ENCODE assay signal across 1 cellular context in genomic region chr19:55476100-55476775, GRCh38.
A peak's percentile ranks its signal among the peaks of the same experiment; 100 is the strongest.
TF ChIP-seq lines count a peak whose summit lies in the region.

ZNF628 (plus strand) TSS chr19:55476617; CDS start chr19:55479911, 3,294 bp downstream.

TF ChIP-seq in K562, 482 proteins besides CTCF, POLR2A, EP300 and RAD21 (continued from another document and continues in another):
- no peak for TF ChIP-seq SIN3B (IDR thresholded peaks at IDR 0.05; ENCODE audit: low read depth)
- TF ChIP-seq MAX (CRISPR knock-in tag; IDR thresholded peaks at IDR 0.05), result peak; percentile 99
- TF ChIP-seq RBM25 (IDR thresholded peaks at IDR 0.05; ENCODE audit: low read depth, low read length, severe bottlenecking), result peak; percentile 92
- TF ChIP-seq ZNF143 (CRISPR knock-in tag; IDR thresholded peaks at IDR 0.05), result peak; percentile 96
- TF ChIP-seq UBTF (IDR thresholded peaks at IDR 0.05; ENCODE audit: borderline replicate concordance in 1 of 2, low read depth in 2 of 2, low read length in 2 of 2), result no peak
- TF ChIP-seq SOX6 (IDR thresholded peaks at IDR 0.05), result peak; percentile 27; the same call in 1 of the 2 replicates
- TF ChIP-seq HBP1 (CRISPR knock-in tag; IDR thresholded peaks at IDR 0.05), result no peak
- TF ChIP-seq ZNF644 (tag; IDR thresholded peaks at IDR 0.05; ENCODE audit: low read depth), result 0 out of 2 replicates have a peak, but pooled peaks have one; percentile 30
- TF ChIP-seq NKRF (IDR thresholded peaks at IDR 0.05; ENCODE audit: borderline replicate concordance), result peak; percentile 76
- TF ChIP-seq FOXK2 (conservative IDR thresholded peaks at IDR 0.05 in 1 of 2, IDR thresholded peaks at IDR 0.05 in 1 of 2; ENCODE audit: low read depth in 2 of 2), result peak in 1 of 2 experiments; percentile 42; a peak in 2 of 4 replicates
- peak; percentile 83 for TF ChIP-seq NFIC (IDR thresholded peaks at IDR 0.05)
- TF ChIP-seq FOXP1 (CRISPR knock-in tag; IDR thresholded peaks at IDR 0.05), result 0 out of 2 replicates have a peak, but pooled peaks have one; percentile 50
- TF ChIP-seq BRD4 (IDR thresholded peaks at IDR 0.05), result no peak
- TF ChIP-seq E2F1 (CRISPR knock-in tag; IDR thresholded peaks at IDR 0.05), result peak; percentile 69; the same call in 1 of the 2 replicates
- 0 out of 2 replicates have a peak, but pooled peaks have one; percentile 44 for TF ChIP-seq ZNF175 (CRISPR knock-in tag; IDR thresholded peaks at IDR 0.05; ENCODE audit: low read depth)
- TF ChIP-seq PKNOX1 (IDR thresholded peaks at IDR 0.05), result peak; percentile 59
- no peak for TF ChIP-seq HES1 (IDR thresholded peaks at IDR 0.05; ENCODE audit: low read depth)
- 0 out of 2 replicates have a peak, but pooled peaks have one; percentile 24 for TF ChIP-seq MIER1 (IDR thresholded peaks at IDR 0.05; ENCODE audit: low read depth)
- TF ChIP-seq PCBP2 (IDR thresholded peaks at IDR 0.05; ENCODE audit: low read depth, low read length, poor library complexity, severe bottlenecking), result no peak
- TF ChIP-seq RFX7 (CRISPR knock-in tag; IDR thresholded peaks at IDR 0.05), result 0 out of 2 replicates have a peak, but pooled peaks have one; percentile 18
- TF ChIP-seq RREB1 (CRISPR knock-in tag; IDR thresholded peaks at IDR 0.05), result no peak
- TF ChIP-seq ZNF3 (CRISPR knock-in tag; IDR thresholded peaks at IDR 0.05), result no peak
- peak; percentile 1 to 33; a peak in 1 of 4 replicates for TF ChIP-seq ARNT (IDR thresholded peaks at IDR 0.05)
- TF ChIP-seq ATF1 (CRISPR knock-in tag; IDR thresholded peaks at IDR 0.05), result peak; percentile 94
- TF ChIP-seq ATF1 (tag; IDR thresholded peaks at IDR 0.05), result peak; percentile 98
- peak; percentile 9 for TF ChIP-seq FOSL1 (tag; conservative IDR thresholded peaks at IDR 0.05)
- TF ChIP-seq SIX5 (IDR thresholded peaks at IDR 0.05; ENCODE audit: borderline replicate concordance in 1 of 2, insufficient read depth in 1 of 2, low read depth in 1 of 2, low read length in 2 of 2), result peak; percentile 88 to 90
- TF ChIP-seq HDAC2 (IDR thresholded peaks at IDR 0.05), result peak; percentile 77; the same call in 1 of the 2 replicates
- 0 out of 2 replicates have a peak, but pooled peaks have one; percentile 61 for TF ChIP-seq CHD2 (IDR thresholded peaks at IDR 0.05; ENCODE audit: low read depth, low read length)
- peak; percentile 58 for TF ChIP-seq RAD51 (IDR thresholded peaks at IDR 0.05; ENCODE audit: borderline replicate concordance, low read depth)
- peak; percentile 92 for TF ChIP-seq CREB3L1 (IDR thresholded peaks at IDR 0.05; ENCODE audit: borderline replicate concordance, low read depth)
- TF ChIP-seq RBM15 (IDR thresholded peaks at IDR 0.05; ENCODE audit: insufficient read depth, low read length), result no peak
- TF ChIP-seq ID3 (CRISPR knock-in tag; IDR thresholded peaks at IDR 0.05), result no peak
- TF ChIP-seq ID3 (tag; IDR thresholded peaks at IDR 0.05), result peak; percentile 94
- TF ChIP-seq ASH1L (IDR thresholded peaks at IDR 0.05; ENCODE audit: borderline replicate concordance, low read depth, partially characterized antibody), result peak; percentile 63
- peak; percentile 96 for TF ChIP-seq ZNF511 (CRISPR knock-in tag; IDR thresholded peaks at IDR 0.05)
- peak; percentile 28; the same call in 1 of the 2 replicates for TF ChIP-seq ZNF449 (CRISPR knock-in tag; IDR thresholded peaks at IDR 0.05)
- no peak for TF ChIP-seq CREBBP (IDR thresholded peaks at IDR 0.05; ENCODE audit: low read depth, low read length)
- peak; percentile 91 for TF ChIP-seq NFYB (IDR thresholded peaks at IDR 0.05; ENCODE audit: extremely low read depth, insufficient read length)
- no peak for TF ChIP-seq ESRRB (CRISPR knock-in tag; IDR thresholded peaks at IDR 0.05; ENCODE audit: borderline replicate concordance)
- 0 out of 2 replicates have a peak, but pooled peaks have one; percentile 45 for TF ChIP-seq RHOXF2B (CRISPR knock-in tag; conservative IDR thresholded peaks at IDR 0.05)
- TF ChIP-seq PHB2 (IDR thresholded peaks at IDR 0.05; ENCODE audit: low read depth), result no peak
- TF ChIP-seq RB1 (IDR thresholded peaks at IDR 0.05; ENCODE audit: low read depth), result peak; percentile 22
